Comparison of ENCODE assay signal across 8 cellular contexts in the genomic region with DNA sequence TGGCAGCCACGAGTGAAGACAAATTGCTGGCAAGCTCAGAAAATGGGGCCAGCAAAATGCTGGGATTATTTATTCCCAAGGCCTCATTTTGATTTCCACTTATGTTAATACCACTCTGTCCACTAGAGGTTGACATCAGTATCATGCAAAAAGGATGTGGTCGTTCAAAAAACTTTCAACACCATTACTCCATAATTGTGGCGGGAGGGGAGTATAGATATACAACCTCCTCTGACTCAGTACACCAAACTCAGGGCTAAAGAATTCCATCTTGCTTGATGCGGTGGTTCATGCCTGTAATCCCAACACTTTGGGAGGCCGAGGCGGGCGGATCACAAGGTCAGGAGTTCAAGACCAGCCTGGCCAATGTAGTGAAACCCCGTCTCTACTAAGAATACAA.
DNase-seq lines count a peak whose midpoint lies in the region; TF ChIP-seq lines count a peak whose summit lies in the region.
"Not testable (repeated sequence)": the region's sequence is repeated elsewhere in the genome, so short reads cannot be mapped to it uniquely, and the experiment has no call there.

No MANE protein-coding gene starts in this region.

- POLR2A ChIA-PET in AG04450 (lab: Yijun Ruan, JAX) = interaction anchor here (0.8 kb wide), 2 partner anchors 9 to 84 kb away, joined by 3 read pairs; no protein-coding TSS in a partner anchor

- H3K4me3 ChIP-seq in AG04450 (ENCODE audit: low read depth, low read length); choroid plexus epithelial cell (ENCODE audit: low read depth, low read length): not testable (repeated sequence)

- CTCF ChIA-PET in AG04450 (lab: Charles Lee) = interaction anchor here (0.6 to 1.4 kb wide), 5 partner anchors 19 to 499 kb away, joined by 3 to 9 read pairs (median 5); no protein-coding TSS in a partner anchor

- peak; percentile 50 for TF ChIP-seq CTCF in AG04450 (IDR thresholded peaks at IDR 0.05; ENCODE audit: low read depth, low read length)
- peak; percentile 48 for TF ChIP-seq CTCF in choroid plexus epithelial cell (conservative IDR thresholded peaks at IDR 0.05; ENCODE audit: low read depth, low read length)

- not testable (repeated sequence) for H3K27ac ChIP-seq in AG04450 (ENCODE audit: low read depth, low read length)

- not testable (repeated sequence) for H3K9me3 ChIP-seq in AG04450 (ENCODE audit: control insufficient read depth, insufficient read depth, low read length)

- peak; percentile 66 for DNase-seq in AG04450 (ENCODE audit: low read depth, low spot score)
- peak; percentile 69 for DNase-seq in H4 (ENCODE audit: low spot score)
- peak; percentile 56 for DNase-seq in M059J (ENCODE audit: low read depth)
- peak; percentile 68 for DNase-seq in RKO (ENCODE audit: low spot score)
- DNase-seq in amniotic epithelial cell (ENCODE audit: low read depth) = peak; percentile 98
- peak; percentile 90 for DNase-seq in choroid plexus epithelial cell (ENCODE audit: low read depth)
- peak; percentile 86 for DNase-seq in glomerular visceral epithelial cell (ENCODE audit: extremely low spot score)
- peak; percentile 75 for DNase-seq in non-pigmented ciliary epithelial cell (ENCODE audit: low read depth)

- not testable (repeated sequence) for H3K27me3 ChIP-seq in AG04450 (ENCODE audit: control insufficient read depth, insufficient read depth, low read length)
